Comparison of ENCODE assay signal across 1 cellular context in genomic region chr14:104197449-104198247, GRCh38.
TF ChIP-seq lines count a peak whose summit lies in the region.

No MANE protein-coding gene starts in this region.

TF ChIP-seq in HEK293, 187 proteins besides CTCF, POLR2A, EP300 and RAD21 (continued from another document):
- TF ChIP-seq ZNF362 (tag by site-specific recombination; IDR thresholded peaks at IDR 0.05) (no peak), ZNF354C (tag by site-specific recombination; IDR thresholded peaks at IDR 0.05; ENCODE audit: borderline replicate concordance, low read depth) (no peak), ZNF169 (tag by site-specific recombination; IDR thresholded peaks at IDR 0.05) (no peak), ZNF580 (tag by site-specific recombination; IDR thresholded peaks at IDR 0.05) (no peak), ZNF114 (tag by site-specific recombination; IDR thresholded peaks at IDR 0.05) (no peak), PRDM6 (tag by site-specific recombination; IDR thresholded peaks at IDR 0.05) (no peak), ZNF391 (tag by site-specific recombination; IDR thresholded peaks at IDR 0.05; ENCODE audit: borderline replicate concordance, low read depth) (no peak), ZNF830 (tag by site-specific recombination; IDR thresholded peaks at IDR 0.05; ENCODE audit: low read depth) (no peak), RBAK (tag by site-specific recombination; IDR thresholded peaks at IDR 0.05) (no peak), ZBTB17 (tag by site-specific recombination; IDR thresholded peaks at IDR 0.05) (peak; percentile 100), ZNF23 (tag by site-specific recombination; IDR thresholded peaks at IDR 0.05; ENCODE audit: borderline replicate concordance) (no peak), SALL2 (tag by site-specific recombination; IDR thresholded peaks at IDR 0.05; ENCODE audit: borderline replicate concordance) (peak; percentile 75), ZBTB8A (tag by site-specific recombination; IDR thresholded peaks at IDR 0.05) (no peak), ZNF138 (tag by site-specific recombination; IDR thresholded peaks at IDR 0.05; ENCODE audit: borderline replicate concordance) (no peak), ZNF202 (tag by site-specific recombination; IDR thresholded peaks at IDR 0.05; ENCODE audit: borderline replicate concordance) (no peak), SP7 (tag by site-specific recombination; IDR thresholded peaks at IDR 0.05) (no peak), AEBP2 (tag by site-specific recombination; IDR thresholded peaks at IDR 0.05; ENCODE audit: borderline replicate concordance) (no peak), ZNF366 (tag by site-specific recombination; conservative IDR thresholded peaks at IDR 0.05) (peak; percentile 99), ZNF211 (tag by site-specific recombination; IDR thresholded peaks at IDR 0.05; ENCODE audit: low read depth) (no peak), SP3 (tag by site-specific recombination; IDR thresholded peaks at IDR 0.05) (no peak), ZNF10 (tag by site-specific recombination; IDR thresholded peaks at IDR 0.05) (no peak), ZFHX2 (tag by site-specific recombination; conservative IDR thresholded peaks at IDR 0.05) (peak; percentile 77), ZNF423 (tag by site-specific recombination; IDR thresholded peaks at IDR 0.05) (no peak), ZNF513 (tag by site-specific recombination; IDR thresholded peaks at IDR 0.05) (no peak), EGR2 (tag by site-specific recombination; IDR thresholded peaks at IDR 0.05; ENCODE audit: low read depth) (peak; percentile 78), BCL6B (tag by site-specific recombination; IDR thresholded peaks at IDR 0.05) (no peak), ZNF623 (tag by site-specific recombination; IDR thresholded peaks at IDR 0.05) (no peak), PRDM1 (tag by site-specific recombination; IDR thresholded peaks at IDR 0.05) (no peak), GFI1B (tag by site-specific recombination; IDR thresholded peaks at IDR 0.05) (no peak)
